15 cellular contexts compared by ENCODE assay signal in the genomic region with DNA sequence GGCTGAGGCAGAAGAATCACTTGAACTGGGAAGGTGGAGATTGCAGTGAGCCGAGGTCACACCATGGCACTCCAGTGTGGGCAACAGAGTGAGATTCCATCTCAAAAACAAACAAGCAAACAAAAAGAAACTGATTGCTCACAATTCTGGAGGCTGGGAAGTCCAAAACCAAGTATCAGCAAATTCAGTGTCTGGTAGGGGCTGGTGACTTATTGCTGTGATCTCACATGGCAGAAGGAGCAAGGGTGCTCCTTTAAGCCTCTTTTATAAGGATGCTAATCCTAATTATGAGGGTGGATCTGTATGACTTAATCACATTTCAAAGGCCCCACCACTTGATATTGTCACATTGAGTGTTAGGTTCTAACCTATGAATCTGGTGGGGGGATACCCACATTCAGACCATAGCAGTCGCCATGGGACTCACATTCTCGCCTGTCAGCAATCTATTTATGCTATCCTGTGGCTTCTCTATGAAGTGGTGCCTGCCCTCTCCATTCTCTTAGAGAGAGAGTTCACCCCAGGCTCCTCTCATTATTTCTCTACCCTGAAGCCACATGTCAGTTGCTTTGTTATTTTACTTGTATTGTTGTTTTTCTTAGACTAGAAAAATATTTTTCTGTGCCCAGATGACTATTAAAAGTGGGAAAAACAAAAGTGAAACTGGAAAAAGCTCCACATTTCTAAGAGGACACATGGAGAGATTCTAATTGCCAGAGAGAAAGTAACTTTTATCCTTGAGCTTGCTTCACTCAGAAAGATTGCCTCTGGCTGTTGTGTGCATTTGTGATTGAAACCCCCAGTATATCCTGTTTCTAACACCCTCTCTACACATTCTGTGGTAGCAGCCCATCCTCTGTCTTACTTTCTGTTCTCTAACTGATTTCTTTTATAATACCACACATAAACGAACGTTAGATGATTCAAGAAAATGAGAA. TPM values are rescaled to one million over a fixed set of nuclear protein-coding genes. Genes with fewer than 3 reads are reported as not detected.
DNase-seq lines count a peak whose midpoint lies in the region; ATAC-seq, FAIRE-seq and TF ChIP-seq lines count a peak whose summit lies in the region.
"Had no signal": no experiment of that assay in that cellular context is flagged by ENCODE, and none has a peak within 500 bp of the region (broad histone marks: within the 10 kb centered on the region; RNA-seq: fewer than 3 reads in every experiment).

No MANE protein-coding gene starts in this region.

- peaks cover 5% of the 10 kb centered on the region for H3K4me1 Mint-ChIP-seq in stimulated activated memory B cell treated with anti-CD40 and anti-IgM and Interleukin-4, amounts not matched to agents 10 μg/mL and 1 μg/mL and 100 μg/mL, for 72 hours
- peaks cover 18% of the 10 kb centered on the region for H3K4me1 Mint-ChIP-seq in GM23338
- no peaks in the 10 kb centered on the region for H3K4me1 Mint-ChIP-seq in activated T-helper 17 cell treated with anti-CD3 and anti-CD28 coated beads, Interleukin-2, amount 50 U/mL, for 72 hours

- TF ChIP-seq CTCF in RWPE2 (IDR thresholded peaks at IDR 0.05; ENCODE audit: poor library complexity, severe bottlenecking) (no peak), GM23338 (conservative IDR thresholded peaks at IDR 0.05; ENCODE audit: low read depth in 2 of 2) (no peak)

- ATAC-seq in RWPE2 (ENCODE audit: low read depth) (peak; percentile 50; the same call in 1 of the 3 replicates), GM23338 (no peak)
- ATAC-seq in stimulated activated memory B cell treated with anti-CD40 and anti-IgM and Interleukin-4, amounts not matched to agents 10 μg/mL and 1 μg/mL and 100 μg/mL, for 72 hours: peak; percentile 8
- no peak for ATAC-seq in activated T-helper 17 cell treated with anti-CD3 and anti-CD28 coated beads, Interleukin-2, amount 50 U/mL, for 72 hours (replicated peaks)

- H3K36me3 ChIP-seq in RWPE2 (ENCODE audit: low read depth) (no peaks in the 10 kb centered on the region), GM23338 (ENCODE audit: insufficient read depth) (0 out of 2 replicates have a peak, but pooled peaks cover 12% of the 10 kb centered on the region)
- H3K36me3 ChIP-seq: sigmoid colon had no signal

- no peaks in the 10 kb centered on the region for H3K4me1 ChIP-seq in RWPE2 (ENCODE audit: insufficient read depth, poor library complexity, severe bottlenecking)
- H3K4me1 ChIP-seq in GM23338 (ENCODE audit: insufficient read depth): 0 out of 2 replicates have a peak, but pooled peaks cover 3% of the 10 kb centered on the region

- H3K9me3 Mint-ChIP-seq in stimulated activated memory B cell treated with anti-CD40 and anti-IgM and Interleukin-4, amounts not matched to agents 10 μg/mL and 1 μg/mL and 100 μg/mL, for 72 hours: peaks cover 8% of the 10 kb centered on the region
- peaks cover 38% of the 10 kb centered on the region for H3K9me3 Mint-ChIP-seq in GM23338
- peaks cover 5% of the 10 kb centered on the region for H3K9me3 Mint-ChIP-seq in activated T-helper 17 cell treated with anti-CD3 and anti-CD28 coated beads, Interleukin-2, amount 50 U/mL, for 72 hours

- no peaks in the 10 kb centered on the region for H3K27me3 Mint-ChIP-seq in stimulated activated memory B cell treated with anti-CD40 and anti-IgM and Interleukin-4, amounts not matched to agents 10 μg/mL and 1 μg/mL and 100 μg/mL, for 72 hours
- peaks cover 5% of the 10 kb centered on the region for H3K27me3 Mint-ChIP-seq in GM23338 (ENCODE audit: insufficient read depth, low read depth, poor library complexity)
- H3K27me3 Mint-ChIP-seq in activated T-helper 17 cell treated with anti-CD3 and anti-CD28 coated beads, Interleukin-2, amount 50 U/mL, for 72 hours: peaks cover 8% of the 10 kb centered on the region

- no peaks in the 10 kb centered on the region for H3F3A ChIP-seq in GM23338 (replicated peaks; ENCODE audit: low read depth)

- no peak for DNase-seq in GM19239 (ENCODE audit: insufficient read length, low spot score)
- DNase-seq in RWPE2 (ENCODE audit: low spot score): no peak
- peak; percentile 22 for DNase-seq in foreskin melanocyte
- DNase-seq in urothelium cell line (ENCODE audit: low spot score): no peak
- no peak for DNase-seq in SHP77 treated with DMSO at 0.1 percent for 48 hours (lab: John Stamatoyannopoulos, UW)
- DNase-seq in GM23338 (ENCODE audit: low spot score): no peak
- DNase-seq: activated T-cell treated with anti-CD3 and anti-CD28 coated beads, Interleukin-2, amount 50 U/mL, for 24 hours; central memory CD4-positive, alpha-beta T cell; HCEC 1CT; NCI-H1105 treated with DMSO at 0.1 percent for 48 hours; sigmoid colon had no signal

- H4K20me1 ChIP-seq in GM23338 (replicated peaks; ENCODE audit: insufficient read depth): no peaks in the 10 kb centered on the region

- no peak overlapping the region for H3K27ac Mint-ChIP-seq in stimulated activated memory B cell treated with anti-CD40 and anti-IgM and Interleukin-4, amounts not matched to agents 10 μg/mL and 1 μg/mL and 100 μg/mL, for 72 hours
- H3K27ac Mint-ChIP-seq in GM23338: no peak overlapping the region
- no peak overlapping the region for H3K27ac Mint-ChIP-seq in activated T-helper 17 cell treated with anti-CD3 and anti-CD28 coated beads, Interleukin-2, amount 50 U/mL, for 72 hours
- H3K27ac Mint-ChIP-seq: activated T-cell treated with anti-CD3 and anti-CD28 coated beads, Interleukin-2, amount 50 U/mL, for 24 hours had no signal

- peak; percentile 26 for FAIRE-seq in GM19239 (lab: Jason Lieb, UNC)
- no peak for FAIRE-seq in urothelium cell line (lab: Jason Lieb, UNC)

- H2AFZ ChIP-seq in GM23338: no peak overlapping the region

- no peak overlapping the region for H3K4me2 ChIP-seq in GM23338

- H3K27ac ChIP-seq in RWPE2 (ENCODE audit: poor library complexity, severe bottlenecking) (no peak overlapping the region), GM23338 (ENCODE audit: low read depth) (no peak overlapping the region)
- H3K27ac ChIP-seq: sigmoid colon had no signal

- no peaks in the 10 kb centered on the region for H3K79me2 ChIP-seq in GM23338 (replicated peaks; ENCODE audit: insufficient read depth)

- no peak overlapping the region for H3K4me3 Mint-ChIP-seq in stimulated activated memory B cell treated with anti-CD40 and anti-IgM and Interleukin-4, amounts not matched to agents 10 μg/mL and 1 μg/mL and 100 μg/mL, for 72 hours
- H3K4me3 Mint-ChIP-seq in GM23338: no peak overlapping the region
- no peak overlapping the region for H3K4me3 Mint-ChIP-seq in activated T-helper 17 cell treated with anti-CD3 and anti-CD28 coated beads, Interleukin-2, amount 50 U/mL, for 72 hours
- H3K4me3 Mint-ChIP-seq: activated T-cell treated with anti-CD3 and anti-CD28 coated beads, Interleukin-2, amount 50 U/mL, for 24 hours had no signal

- peak overlapping the region; percentile 16 for H3K4me3 ChIP-seq in RWPE2 (ENCODE audit: severe bottlenecking)
- H3K4me3 ChIP-seq in GM23338: no peak overlapping the region

- no peaks in the 10 kb centered on the region for H3K27me3 ChIP-seq in RWPE2 (ENCODE audit: insufficient read depth, poor library complexity, severe bottlenecking)
- no peaks in the 10 kb centered on the region for H3K27me3 ChIP-seq in GM23338 (ENCODE audit: insufficient read depth)
- H3K27me3 ChIP-seq: sigmoid colon had no signal

- peaks cover 7% of the 10 kb centered on the region; the same call in 1 of the 2 replicates for H3K9me2 ChIP-seq in GM23338 (ENCODE audit: insufficient read depth)

- H3K9me3 ChIP-seq in RWPE2 (ENCODE audit: severe bottlenecking): peaks cover 2% of the 10 kb centered on the region

- H3K36me3 Mint-ChIP-seq in stimulated activated memory B cell treated with anti-CD40 and anti-IgM and Interleukin-4, amounts not matched to agents 10 μg/mL and 1 μg/mL and 100 μg/mL, for 72 hours: peaks cover 6% of the 10 kb centered on the region
- H3K36me3 Mint-ChIP-seq in GM23338 (ENCODE audit: low read depth): peaks cover 24% of the 10 kb centered on the region
- H3K36me3 Mint-ChIP-seq in activated T-helper 17 cell treated with anti-CD3 and anti-CD28 coated beads, Interleukin-2, amount 50 U/mL, for 72 hours (ENCODE audit: low read depth): no peaks in the 10 kb centered on the region

TF ChIP-seq in GM23338, 12 proteins besides CTCF, POLR2A, EP300 and RAD21 (continues in another document):
- TF ChIP-seq NANOG (IDR thresholded peaks at IDR 0.05; ENCODE audit: borderline replicate concordance) (no peak), POLR2AphosphoS5 (IDR thresholded peaks at IDR 0.05; ENCODE audit: low read depth) (no peak), EZH2phosphoT487 (IDR thresholded peaks at IDR 0.05; ENCODE audit: unreplicated experiment) (no peak)
- TF ChIP-seq, protein P1, sequence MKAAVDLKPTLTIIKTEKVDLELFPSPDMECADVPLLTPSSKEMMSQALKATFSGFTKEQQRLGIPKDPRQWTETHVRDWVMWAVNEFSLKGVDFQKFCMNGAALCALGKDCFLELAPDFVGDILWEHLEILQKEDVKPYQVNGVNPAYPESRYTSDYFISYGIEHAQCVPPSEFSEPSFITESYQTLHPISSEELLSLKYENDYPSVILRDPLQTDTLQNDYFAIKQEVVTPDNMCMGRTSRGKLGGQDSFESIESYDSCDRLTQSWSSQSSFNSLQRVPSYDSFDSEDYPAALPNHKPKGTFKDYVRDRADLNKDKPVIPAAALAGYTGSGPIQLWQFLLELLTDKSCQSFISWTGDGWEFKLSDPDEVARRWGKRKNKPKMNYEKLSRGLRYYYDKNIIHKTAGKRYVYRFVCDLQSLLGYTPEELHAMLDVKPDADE (IDR thresholded peaks at IDR 0.05): no peak

RNA-seq across cellular contexts. Expression of a gene that starts 18.8 kb away (rescaled TPM):
- total RNA-seq in GM23338 (2014; rRNA removed; shearing (Covaris generic)): 1.4 and 2.2 TPM in 2 replicates
- polyA plus RNA-seq in GM23338 (2016; fragmentation: Nextera tagmentation; extraction: Ambion mirVana): 0.31 and 0.45 TPM in 2 replicates
- not detected for total RNA-seq in activated T-helper 17 cell treated with anti-CD3 and anti-CD28 coated beads, Interleukin-2, amount 50 U/mL, for 72 hours
- total RNA-seq: glomerular endothelial cell, OCI-LY7 had no signal

Comparison
In these comparisons a context has a peak if more than half of its experiments do, and no peak if none do; other contexts are left out.
1. ATAC-seq: peak in RWPE2 (single experiment) and stimulated activated memory B cell treated with anti-CD40 and anti-IgM and Interleukin-4, amounts not matched to agents 10 μg/mL and 1 μg/mL and 100 μg/mL, for 72 hours (single experiment); none in GM23338 (single experiment) and activated T-helper 17 cell treated with anti-CD3 and anti-CD28 coated beads, Interleukin-2, amount 50 U/mL, for 72 hours (single experiment).